Comparison of ENCODE assay signal across 6 cellular contexts in genomic region chr3:135627057-135627456, GRCh38.
"Had no signal": no experiment of that assay in that cellular context is flagged by ENCODE, and none has a peak within 500 bp of the region (broad histone marks: within the 10 kb centered on the region; RNA-seq: fewer than 3 reads in every experiment).

No MANE protein-coding gene starts in this region.

- H3K27ac ChIP-seq: GM23248 had no signal

- H2AFZ ChIP-seq: GM23248 had no signal

- H3K4me3 ChIP-seq: GM23248, K562 had no signal

- DNase-seq: GM23248, GOT3, H7, HCEC 1CT, IMR-90 had no signal

- ATAC-seq: K562 had no signal

- H3K9ac ChIP-seq: GM23248 had no signal
